26 cellular contexts compared by ENCODE assay signal in the genomic region with DNA sequence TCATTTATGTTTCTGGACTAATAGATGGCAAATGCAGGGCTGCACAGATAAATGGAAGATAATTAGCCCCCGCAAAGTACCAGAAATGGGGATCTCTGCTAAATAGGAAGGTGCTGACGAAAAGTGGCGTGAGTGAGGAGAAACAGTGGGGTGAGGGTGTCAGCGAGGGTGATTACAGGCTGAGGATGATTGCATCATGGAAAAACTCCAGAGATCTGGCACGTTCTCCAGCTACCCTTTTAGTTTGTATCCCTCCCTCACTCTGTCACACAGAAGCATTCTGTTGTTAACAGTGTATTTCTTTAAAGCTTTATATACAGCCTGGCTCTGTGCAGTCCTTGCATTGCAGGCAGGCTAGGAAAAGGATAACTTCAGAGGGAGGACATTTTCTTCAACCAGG.
DNase-seq lines count a peak whose midpoint lies in the region; ATAC-seq and TF ChIP-seq lines count a peak whose summit lies in the region.
"Had no signal": no experiment of that assay in that cellular context is flagged by ENCODE, and none has a peak within 500 bp of the region (broad histone marks: within the 10 kb centered on the region; RNA-seq: fewer than 3 reads in every experiment).

No MANE protein-coding gene starts in this region.

- H2BK20ac ChIP-seq in IMR-90 (ENCODE audit: low read depth, low read length): 0 out of 2 replicates have a peak overlapping the region, but pooled peaks have one; percentile 13

- H3K14ac ChIP-seq in IMR-90 (replicated peaks; ENCODE audit: low read depth, low read length): no peak overlapping the region

- no peak for TF ChIP-seq RAD21 in IMR-90 (IDR thresholded peaks at IDR 0.05; ENCODE audit: low read length)

- H3K4me3 ChIP-seq in IMR-90 (ENCODE audit: insufficient read depth, low read depth, low read length) (0 out of 2 replicates have a peak overlapping the region, but pooled peaks have one; percentile 5), endodermal cell (ENCODE audit: low read length) (no peak overlapping the region), mesodermal cell (ENCODE audit: extremely low read depth, insufficient read depth, low read length, poor library complexity, severe bottlenecking) (no peak overlapping the region), tibial artery (no peak overlapping the region)
- H3K4me3 ChIP-seq: BLaER1 treated with 17β-estradiol and CSF1 and Interleukin-3, amounts not matched to agents 10 nM and 100 nM; HAP-1; prostate gland had no signal

- CTCF ChIA-PET in IMR-90 (lab: Yijun Ruan, JAX): interaction anchor here (0.5 kb wide), 1 partner anchor 795 kb away, joined by 3 read pairs; no protein-coding TSS in a partner anchor

- TF ChIP-seq POLR2A in IMR-90 (IDR thresholded peaks at IDR 0.05; ENCODE audit: low read depth, low read length): no peak

- peak overlapping the region; percentile 21; the same call in 1 of the 2 replicates for H3K9ac ChIP-seq in IMR-90 (ENCODE audit: low read depth, low read length)
- no peak overlapping the region for H3K9ac ChIP-seq in endodermal cell (ENCODE audit: extremely low read depth, low read length, poor library complexity, severe bottlenecking)
- H3K9ac ChIP-seq: BLaER1 treated with 17β-estradiol and CSF1 and Interleukin-3, amounts not matched to agents 10 nM and 100 nM had no signal

- H2AFZ ChIP-seq in IMR-90 (replicated peaks; ENCODE audit: low read length, poor library complexity): no peak overlapping the region

- H3K4me2 ChIP-seq in IMR-90 (ENCODE audit: low read depth, low read length): peak overlapping the region; percentile 82
- H3K4me2 ChIP-seq: BLaER1 treated with 17β-estradiol and CSF1 and Interleukin-3, amounts not matched to agents 10 nM and 100 nM had no signal

- ATAC-seq in IMR-90 (ENCODE audit: low read depth): peak; percentile 61
- ATAC-seq in GM21786 (IDR thresholded peaks at IDR 0.05; ENCODE audit: unreplicated experiment): no peak
- ATAC-seq: effector memory CD8-positive, alpha-beta T cell; T-cell had no signal

- no TSS peak for BruUV-seq in IMR-90 (replicated peaks; lab: Mats Ljungman, UMichigan)

- H3K18ac ChIP-seq in IMR-90 (ENCODE audit: low read depth, low read length): no peak overlapping the region; the same call in 1 of the 2 replicates

- H2BK15ac ChIP-seq in IMR-90 (ENCODE audit: low read depth, low read length): no peak overlapping the region

- H3K4me1 ChIP-seq in IMR-90 (ENCODE audit: control insufficient read depth, insufficient read depth, low read length): peaks cover 5% of the 10 kb centered on the region
- H3K4me1 ChIP-seq in endodermal cell (ENCODE audit: control insufficient read depth, insufficient read depth, low read length): no peaks in the 10 kb centered on the region
- peaks cover 12% of the 10 kb centered on the region for H3K4me1 ChIP-seq in mesodermal cell (ENCODE audit: control insufficient read depth, insufficient read depth, low read length, poor library complexity, severe bottlenecking)
- peaks cover 0 to 16% (median 2%) of the 10 kb centered on the region in 4 donors for H3K4me1 ChIP-seq in tibial artery
- H3K4me1 ChIP-seq: HAP-1, prostate gland had no signal

- H3K27me3 ChIP-seq in IMR-90 (ENCODE audit: control insufficient read depth, insufficient read depth, low read length) (no peaks in the 10 kb centered on the region), endodermal cell (ENCODE audit: control insufficient read depth, insufficient read depth, low read length, poor library complexity, severe bottlenecking) (no peaks in the 10 kb centered on the region), tibial artery (no peaks in the 10 kb centered on the region)
- H3K27me3 ChIP-seq: BLaER1 treated with 17β-estradiol and CSF1 and Interleukin-3, amounts not matched to agents 10 nM and 100 nM had no signal

- no peaks in the 10 kb centered on the region for H3K36me3 ChIP-seq in IMR-90 (ENCODE audit: control insufficient read depth, insufficient read depth, low read length)
- H3K36me3 ChIP-seq in endodermal cell (ENCODE audit: control insufficient read depth, insufficient read depth, low read length): no peaks in the 10 kb centered on the region
- no peaks in the 10 kb centered on the region for H3K36me3 ChIP-seq in mesodermal cell (ENCODE audit: control insufficient read depth, insufficient read depth, low read length)
- H3K36me3 ChIP-seq in tibial artery: no peaks in the 10 kb centered on the region
- H3K36me3 ChIP-seq: BLaER1 treated with 17β-estradiol and CSF1 and Interleukin-3, amounts not matched to agents 10 nM and 100 nM; HAP-1; prostate gland had no signal

- H4K91ac ChIP-seq in IMR-90 (ENCODE audit: insufficient read depth, low read depth, low read length): no peak overlapping the region

- in situ Hi-C loops in IMR-90 (cut with MboI; ENCODE audit: low sequenced_read_pairs): no loop called here

- H3K27ac ChIP-seq in IMR-90 (ENCODE audit: insufficient read depth, low read length) (peak overlapping the region; percentile 9; the same call in 1 of the 2 replicates), endodermal cell (ENCODE audit: low read depth, low read length) (no peak overlapping the region), mesodermal cell (ENCODE audit: low read depth, low read length, severe bottlenecking) (peak overlapping the region; percentile 66), tibial artery (no peak overlapping the region)
- H3K27ac ChIP-seq: 22Rv1; BLaER1 treated with 17β-estradiol and CSF1 and Interleukin-3, amounts not matched to agents 10 nM and 100 nM; prostate gland had no signal

- 20% methylated on average over 1 of the region's 5 CpGs; no CpG with 5 or more reads in 1 of the 2 experiments for WGBS in IMR-90 (ENCODE audit: extremely low coverage in 2 of 2, insufficient read length in 1 of 2), 2 experiments
- WGBS in endodermal cell (ENCODE audit: insufficient coverage in 1 of 2, insufficient read length in 1 of 2), 2 experiments: 94% methylated on average over 4 of the region's 5 CpGs; no CpG with 5 or more reads in 1 of the 2 experiments
- 83% methylated on average over 1 of the region's 5 CpGs; no CpG with 5 or more reads in 1 of the 2 experiments for WGBS in mesodermal cell (ENCODE audit: insufficient coverage in 2 of 2), 2 experiments

- no peaks in the 10 kb centered on the region for H3K9me3 Mint-ChIP-seq in endodermal cell
- H3K9me3 Mint-ChIP-seq: nephron progenitor cell had no signal

- no peak overlapping the region for H2AK5ac ChIP-seq in IMR-90 (ENCODE audit: low read depth, low read length)

- peak overlapping the region; percentile 13; the same call in 1 of the 2 replicates for H3K56ac ChIP-seq in IMR-90 (ENCODE audit: extremely low read depth, insufficient read depth, low read length)

- no peak overlapping the region for H3K23ac ChIP-seq in IMR-90 (ENCODE audit: low read depth, low read length)

- no peak overlapping the region for H3K4me3 Mint-ChIP-seq in endodermal cell
- H3K4me3 Mint-ChIP-seq: effector memory CD8-positive, alpha-beta T cell; mesothelial cell of epicardium; nephron progenitor cell; T-cell had no signal

- peak overlapping the region; percentile 1 for H3K27ac Mint-ChIP-seq in endodermal cell
- H3K27ac Mint-ChIP-seq: effector memory CD8-positive, alpha-beta T cell; mesothelial cell of epicardium; nephron progenitor cell; T-cell had no signal

- no peaks in the 10 kb centered on the region for H3K79me1 ChIP-seq in IMR-90 (ENCODE audit: low read depth in 1 of 2, low read length in 2 of 2)

- H3K4me1 Mint-ChIP-seq in endodermal cell: peaks cover 8% of the 10 kb centered on the region
- H3K4me1 Mint-ChIP-seq: T-cell had no signal

- POLR2A ChIA-PET in IMR-90 (lab: Charles Lee; ENCODE audit: unreplicated experiment): no interaction called here

- peak overlapping the region; percentile 35 for H2BK120ac ChIP-seq in IMR-90 (ENCODE audit: low read depth, low read length)

- intact Hi-C loops in IMR-90 (cut with micrococcal nuclease): no loop called here
- intact Hi-C loops in tibial artery (cut with DNase I; ENCODE audit: low total_unique reads): no loop called here

- H4K8ac ChIP-seq in IMR-90 (ENCODE audit: low read depth in 2 of 2, low read length in 2 of 2): peak overlapping the region in 1 of 2 experiments; percentile 21; a peak in 1 of 4 replicates

- peak overlapping the region; percentile 90; the same call in 1 of the 2 replicates for H4K5ac ChIP-seq in IMR-90 (ENCODE audit: low read depth, low read length)

- no peak overlapping the region for H3K4ac ChIP-seq in IMR-90 (ENCODE audit: low read depth, low read length)

- no peak overlapping the region for H2AK9ac ChIP-seq in IMR-90 (replicated peaks; ENCODE audit: low read depth, low read length, poor library complexity)

- dilution Hi-C loops in IMR-90 (cut with HindIII; ENCODE audit: low sequenced_read_pairs, unreplicated experiment): no loop called here

- H3K27me3 Mint-ChIP-seq in endodermal cell (ENCODE audit: insufficient read depth): no peaks in the 10 kb centered on the region
- H3K27me3 Mint-ChIP-seq: effector memory CD8-positive, alpha-beta T cell; T-cell had no signal

- TF ChIP-seq CTCF in IMR-90 (conservative IDR thresholded peaks at IDR 0.05; ENCODE audit: low read depth, low read length) (no peak), endodermal cell (conservative IDR thresholded peaks at IDR 0.05) (no peak), tibial artery (IDR thresholded peaks at IDR 0.05) (no peak)

- H3K9me1 ChIP-seq in IMR-90 (ENCODE audit: insufficient read depth, low read length): no peaks in the 10 kb centered on the region

- no peaks in the 10 kb centered on the region for H4K20me1 ChIP-seq in IMR-90 (ENCODE audit: insufficient read depth, low read length)
- H4K20me1 ChIP-seq: BLaER1 treated with 17β-estradiol and CSF1 and Interleukin-3, amounts not matched to agents 10 nM and 100 nM had no signal

- no peaks in the 10 kb centered on the region for H3K9me3 ChIP-seq in IMR-90 (ENCODE audit: control insufficient read depth, insufficient read depth, low read length)
- H3K9me3 ChIP-seq in endodermal cell (ENCODE audit: control insufficient read depth, low read length): no peaks in the 10 kb centered on the region
- no peaks in the 10 kb centered on the region for H3K9me3 ChIP-seq in mesodermal cell (ENCODE audit: control insufficient read depth, low read length)
- H3K9me3 ChIP-seq in tibial artery: no peaks in the 10 kb centered on the region
- H3K9me3 ChIP-seq: HAP-1, prostate gland had no signal

- no peaks in the 10 kb centered on the region for H3K36me3 Mint-ChIP-seq in endodermal cell (ENCODE audit: low read depth)
- H3K36me3 Mint-ChIP-seq: mesothelial cell of epicardium, T-cell had no signal

- DNase-seq in NCI-H1436 (lab: John Stamatoyannopoulos, UW) (peak; percentile 1), NCI-H1436 treated with DMSO at 0.1 percent for 48 hours (lab: John Stamatoyannopoulos, UW) (no peak), IMR-90 (peak; percentile 44), endodermal cell (no peak), tibial artery (no peak)
- no peak for DNase-seq in stimulated activated CD8-positive, alpha-beta memory T cell treated with anti-CD3 and anti-CD28 coated beads, Interleukin-4, amount 100 ng/mL, for 48 hours
- DNase-seq: activated CD4-positive, alpha-beta T cell treated with anti-CD3 and anti-CD28 coated beads, Interleukin-2, amount 50 U/mL, for 4 hours; activated gamma-delta T cell; amniotic stem cell; Calu3; effector memory CD8-positive, alpha-beta T cell; GDM1; hypothalamus; KBM-7; NCI-H2107; NCI-H524; nephron progenitor cell; SHP77; T-cell had no signal

- H2BK5ac ChIP-seq in IMR-90 (ENCODE audit: low read depth, low read length, poor library complexity, severe bottlenecking): no peak overlapping the region

TF ChIP-seq in IMR-90, 13 proteins besides CTCF, POLR2A, EP300 and RAD21 (continues in another document):
- peak; percentile 72 for TF ChIP-seq CEBPB (IDR thresholded peaks at IDR 0.05; ENCODE audit: low read depth, low read length)

Comparison
In these comparisons a context has a peak if more than half of its experiments do, and no peak if none do; other contexts are left out.
1. DNase-seq: peak in NCI-H1436 (single experiment) and IMR-90 (single experiment); none in NCI-H1436 treated with DMSO at 0.1 percent for 48 hours (single experiment), endodermal cell (single experiment), tibial artery (0 of 2) and stimulated activated CD8-positive, alpha-beta memory T cell treated with anti-CD3 and anti-CD28 coated beads, Interleukin-4, amount 100 ng/mL, for 48 hours (single experiment).
2. H3K27ac ChIP-seq: peak in IMR-90 (single experiment) and mesodermal cell (single experiment); none in endodermal cell (single experiment) and tibial artery (0 of 2).